In the genomic region with DNA sequence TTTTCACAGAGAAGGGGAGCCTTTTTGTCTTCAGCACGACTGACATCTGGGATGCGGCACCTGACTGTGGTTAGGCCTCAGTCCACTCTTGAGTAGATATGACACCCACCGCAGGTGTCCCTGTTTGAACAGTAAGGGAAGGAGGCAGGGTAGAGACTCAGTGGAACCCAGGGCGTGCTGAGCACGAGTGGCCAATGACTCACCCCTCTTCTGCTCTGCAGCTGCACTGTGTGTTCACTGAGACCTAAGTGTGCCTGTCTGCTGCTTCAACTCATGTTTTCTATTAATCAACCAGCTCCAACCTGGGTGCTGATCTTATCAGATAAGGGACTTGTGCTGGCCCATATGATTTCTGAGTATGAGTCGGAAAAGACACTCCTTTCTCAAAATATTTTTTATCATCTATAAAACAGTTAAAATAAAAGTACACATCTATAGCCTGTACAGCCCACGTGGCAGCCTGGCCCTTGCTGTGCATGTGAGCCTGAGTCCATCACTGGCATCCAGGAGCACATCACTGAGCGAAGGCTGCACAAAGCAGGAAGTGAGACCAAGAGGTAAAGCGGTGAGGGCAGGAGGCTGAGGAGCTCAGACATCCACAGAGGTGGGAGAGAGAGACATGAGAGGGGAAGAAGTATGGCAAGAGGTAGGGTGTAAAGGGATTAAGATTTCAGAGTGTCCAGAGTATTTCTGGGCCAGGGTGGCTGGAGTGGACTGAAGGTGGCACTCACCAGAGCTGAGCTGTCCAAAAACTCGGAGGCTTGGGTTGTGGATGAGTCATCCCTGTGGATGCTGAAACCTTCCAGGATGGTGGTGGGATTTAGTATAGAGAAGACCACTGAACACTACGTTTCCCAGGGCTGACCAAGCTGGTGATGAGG, we compare ENCODE assay signal across 11 cellular contexts. TPM values are rescaled to one million over a fixed set of nuclear protein-coding genes. Genes with fewer than 3 reads are reported as not detected.
DNase-seq lines count a peak whose midpoint lies in the region; ATAC-seq and TF ChIP-seq lines count a peak whose summit lies in the region.
"Had no signal": no experiment of that assay in that cellular context is flagged by ENCODE, and none has a peak within 500 bp of the region (broad histone marks: within the 10 kb centered on the region; RNA-seq: fewer than 3 reads in every experiment).

No MANE protein-coding gene starts in this region.

- H2BK120ac ChIP-seq in IMR-90 (ENCODE audit: low read depth, low read length): no peak overlapping the region

- no peak overlapping the region for H3K9ac ChIP-seq in IMR-90 (ENCODE audit: low read depth, low read length)

- no peaks in the 10 kb centered on the region for H4K20me1 ChIP-seq in IMR-90 (ENCODE audit: insufficient read depth, low read length)

- BruUV-seq in IMR-90 (replicated peaks; lab: Mats Ljungman, UMichigan): no TSS peak

- H4K91ac ChIP-seq in IMR-90 (ENCODE audit: insufficient read depth, low read depth, low read length): no peak overlapping the region

- dilution Hi-C loops in IMR-90 (cut with HindIII; ENCODE audit: low sequenced_read_pairs, unreplicated experiment): no loop called here

- ATAC-seq in IMR-90 (ENCODE audit: low read depth) (peak; percentile 48), HG02798 (IDR thresholded peaks at IDR 0.05; ENCODE audit: poor library complexity, unreplicated experiment) (no peak)
- ATAC-seq: right lobe of liver had no signal

- no peak overlapping the region for H3K4me3 ChIP-seq in IMR-90 (ENCODE audit: insufficient read depth, low read depth, low read length)
- no peak overlapping the region for H3K4me3 ChIP-seq in testis
- H3K4me3 ChIP-seq: right lobe of liver had no signal

- no peak overlapping the region for H3K56ac ChIP-seq in IMR-90 (ENCODE audit: extremely low read depth, insufficient read depth, low read length)

- H3K36me3 ChIP-seq in IMR-90 (ENCODE audit: control insufficient read depth, insufficient read depth, low read length) (no peaks in the 10 kb centered on the region), testis (ENCODE audit: low read depth, missing control alignments) (no peaks in the 10 kb centered on the region)
- H3K36me3 ChIP-seq: right lobe of liver, WERI-Rb-1 had no signal

- no peak overlapping the region for H3K27ac ChIP-seq in IMR-90 (ENCODE audit: insufficient read depth, low read length)
- no peak overlapping the region for H3K27ac ChIP-seq in testis
- H3K27ac ChIP-seq: right lobe of liver, WERI-Rb-1 had no signal

- DNase-seq in DMS53 treated with DMSO at 0.1 percent for 48 hours (lab: John Stamatoyannopoulos, UW; ENCODE audit: unreplicated experiment) (peak; percentile 74), IMR-90 (peak; percentile 43), mesothelial cell of epicardium (ENCODE audit: low spot score in 2 of 2, unreplicated experiment in 2 of 2) (peak in 1 of 2 experiments; percentile 14), GM19240 (ENCODE audit: insufficient read length, low spot score) (no peak), testis (no peak)
- DNase-seq in activated CD8-positive, alpha-beta memory T cell treated with anti-CD3 and anti-CD28 coated beads, Interleukin-2, amount 50 U/mL, for 48 hours: peak; percentile 46
- DNase-seq: CD8-positive, alpha-beta memory T cell; NCI-H526 treated with DMSO at 0.1 percent for 48 hours; right lobe of liver; WERI-Rb-1 had no signal

- peaks cover 42% of the 10 kb centered on the region for H3K36me3 Mint-ChIP-seq in mesothelial cell of epicardium

- H3K18ac ChIP-seq in IMR-90 (ENCODE audit: low read depth, low read length): no peak overlapping the region

- no peak overlapping the region for H2BK5ac ChIP-seq in IMR-90 (ENCODE audit: low read depth, low read length, poor library complexity, severe bottlenecking)

- no peak overlapping the region for H2AFZ ChIP-seq in IMR-90 (replicated peaks; ENCODE audit: low read length, poor library complexity)

- H3K27me3 ChIP-seq in IMR-90 (ENCODE audit: control insufficient read depth, insufficient read depth, low read length): no peaks in the 10 kb centered on the region
- H3K27me3 ChIP-seq in testis: no peaks in the 10 kb centered on the region
- H3K27me3 ChIP-seq: right lobe of liver had no signal

- no peak overlapping the region for H3K14ac ChIP-seq in IMR-90 (replicated peaks; ENCODE audit: low read depth, low read length)

- H4K8ac ChIP-seq in IMR-90 (ENCODE audit: low read depth in 2 of 2, low read length in 2 of 2): no peak overlapping the region

- H3K4me1 Mint-ChIP-seq in mesothelial cell of epicardium: no peaks in the 10 kb centered on the region

- H3K27ac Mint-ChIP-seq in mesothelial cell of epicardium: peak overlapping the region; percentile 18

- peaks cover 14% of the 10 kb centered on the region for H3K9me3 Mint-ChIP-seq in mesothelial cell of epicardium
- H3K9me3 Mint-ChIP-seq: CD8-positive, alpha-beta memory T cell had no signal

- POLR2A ChIA-PET in IMR-90 (lab: Charles Lee; ENCODE audit: unreplicated experiment): no interaction called here

- WGBS in IMR-90 (ENCODE audit: extremely low coverage in 2 of 2, insufficient read length in 1 of 2), 2 experiments: 92% methylated on average over 5 of the region's 11 CpGs; no CpG with 5 or more reads in 1 of the 2 experiments
- 84 to 85% methylated on average over 11 of the region's 11 CpGs for WGBS in testis, 2 donors

- in situ Hi-C loops in IMR-90 (cut with MboI; ENCODE audit: low sequenced_read_pairs): no loop called here

- H3K4me3 Mint-ChIP-seq in mesothelial cell of epicardium: no peak overlapping the region

- H2AK9ac ChIP-seq in IMR-90 (replicated peaks; ENCODE audit: low read depth, low read length, poor library complexity): peak overlapping the region; percentile 35

- H4K5ac ChIP-seq in IMR-90 (ENCODE audit: low read depth, low read length): no peak overlapping the region

- no peaks in the 10 kb centered on the region for H3K4me1 ChIP-seq in IMR-90 (ENCODE audit: control insufficient read depth, insufficient read depth, low read length)
- no peaks in the 10 kb centered on the region for H3K4me1 ChIP-seq in testis
- H3K4me1 ChIP-seq: right lobe of liver had no signal

- no peak for TF ChIP-seq CTCF in IMR-90 (conservative IDR thresholded peaks at IDR 0.05; ENCODE audit: low read depth, low read length)
- no peak for TF ChIP-seq CTCF in mesothelial cell of epicardium (IDR thresholded peaks at IDR 0.05; ENCODE audit: unreplicated experiment)
- TF ChIP-seq CTCF in testis (IDR thresholded peaks at IDR 0.05): no peak

- no peak overlapping the region for H3K4ac ChIP-seq in IMR-90 (ENCODE audit: low read depth, low read length)

- no peak overlapping the region for H3K4me2 ChIP-seq in IMR-90 (ENCODE audit: low read depth, low read length)

- CTCF ChIA-PET in IMR-90 (lab: Yijun Ruan, JAX): no interaction called here

- H3K27me3 Mint-ChIP-seq in mesothelial cell of epicardium (ENCODE audit: low read depth): no peaks in the 10 kb centered on the region
- H3K27me3 Mint-ChIP-seq: CD8-positive, alpha-beta memory T cell had no signal

- H3K23ac ChIP-seq in IMR-90 (ENCODE audit: low read depth, low read length): no peak overlapping the region

- intact Hi-C loops in IMR-90 (cut with micrococcal nuclease): no loop called here
- intact Hi-C loops in testis (cut with DNase I; ENCODE audit: low total_unique reads): no loop called here

- H2AK5ac ChIP-seq in IMR-90 (ENCODE audit: low read depth, low read length): no peak overlapping the region

- H3K9me3 ChIP-seq in IMR-90 (ENCODE audit: control insufficient read depth, insufficient read depth, low read length): no peaks in the 10 kb centered on the region
- no peaks in the 10 kb centered on the region for H3K9me3 ChIP-seq in testis
- H3K9me3 ChIP-seq: right lobe of liver had no signal

- no peak for TF ChIP-seq POLR2A in IMR-90 (IDR thresholded peaks at IDR 0.05; ENCODE audit: low read depth, low read length)
- TF ChIP-seq POLR2A in testis (IDR thresholded peaks at IDR 0.05): no peak

- no peak for TF ChIP-seq RAD21 in IMR-90 (IDR thresholded peaks at IDR 0.05; ENCODE audit: low read length)

- no peaks in the 10 kb centered on the region for H3K79me1 ChIP-seq in IMR-90 (ENCODE audit: low read depth in 1 of 2, low read length in 2 of 2)

- H2BK15ac ChIP-seq in IMR-90 (ENCODE audit: low read depth, low read length): no peak overlapping the region

- H3K9me1 ChIP-seq in IMR-90 (ENCODE audit: insufficient read depth, low read length): peaks cover 5% of the 10 kb centered on the region; the same call in 1 of the 2 replicates

- H2BK20ac ChIP-seq in IMR-90 (ENCODE audit: low read depth, low read length): no peak overlapping the region

TF ChIP-seq in IMR-90, 13 proteins besides CTCF, POLR2A, EP300 and RAD21 (continues in another document):
- no peak for TF ChIP-seq MAFK (IDR thresholded peaks at IDR 0.05; ENCODE audit: low read depth, low read length)
- TF ChIP-seq BHLHE40 (IDR thresholded peaks at IDR 0.05; ENCODE audit: low read depth, low read length): 0 out of 2 replicates have a peak, but pooled peaks have one; percentile 14
- no peak for TF ChIP-seq RFX5 (IDR thresholded peaks at IDR 0.05; ENCODE audit: low read depth, low read length)
- no peak for TF ChIP-seq NFE2L2 (IDR thresholded peaks at IDR 0.05; ENCODE audit: low read depth, low read length)
- no peak for TF ChIP-seq MXI1 (IDR thresholded peaks at IDR 0.05; ENCODE audit: borderline replicate concordance, low read depth, low read length)
- TF ChIP-seq CEBPB (IDR thresholded peaks at IDR 0.05; ENCODE audit: low read depth, low read length): no peak
- no peak for TF ChIP-seq SMC3 (IDR thresholded peaks at IDR 0.05; ENCODE audit: low read depth, low read length)
- no peak for TF ChIP-seq CHD1 (IDR thresholded peaks at IDR 0.05; ENCODE audit: low read depth, low read length)
- TF ChIP-seq FOS (IDR thresholded peaks at IDR 0.05; ENCODE audit: low read depth, low read length): 0 out of 2 replicates have a peak, but pooled peaks have one; percentile 14
- TF ChIP-seq, protein P1, sequence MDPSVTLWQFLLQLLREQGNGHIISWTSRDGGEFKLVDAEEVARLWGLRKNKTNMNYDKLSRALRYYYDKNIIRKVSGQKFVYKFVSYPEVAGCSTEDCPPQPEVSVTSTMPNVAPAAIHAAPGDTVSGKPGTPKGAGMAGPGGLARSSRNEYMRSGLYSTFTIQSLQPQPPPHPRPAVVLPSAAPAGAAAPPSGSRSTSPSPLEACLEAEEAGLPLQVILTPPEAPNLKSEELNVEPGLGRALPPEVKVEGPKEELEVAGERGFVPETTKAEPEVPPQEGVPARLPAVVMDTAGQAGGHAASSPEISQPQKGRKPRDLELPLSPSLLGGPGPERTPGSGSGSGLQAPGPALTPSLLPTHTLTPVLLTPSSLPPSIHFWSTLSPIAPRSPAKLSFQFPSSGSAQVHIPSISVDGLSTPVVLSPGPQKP (IDR thresholded peaks at IDR 0.05; ENCODE audit: borderline replicate concordance, low read depth, low read length): no peak

RNA-seq across cellular contexts. Expression of gene SLC41A3, which starts 49.2 kb away (rescaled TPM):
- total RNA-seq in IMR-90 (2012; rRNA removed): 26.7 and 30.5 TPM in 2 replicates
- polyA plus RNA-seq in IMR-90 (2012; rRNA removed): 43.5 and 44.7 TPM in 2 replicates
- polyA plus RNA-seq in IMR-90 (2012; cell fraction: cytosol; rRNA removed): 46.5 and 59.0 TPM in 2 replicates
- polyA plus RNA-seq in IMR-90 (2012; cell fraction: nucleus; rRNA removed; ENCODE audit: low replicate concordance): 48.1 and 91.7 TPM in 2 replicates
- 58.7 to 64.9 TPM (median 62.4 TPM) in 3 replicates for total RNA-seq in mesothelial cell of epicardium
- 100 to 1,000 TPM; 160 to 220 TPM for total RNA-seq in testis
- 161 TPM for polyA plus RNA-seq in testis (ENCODE audit: insufficient read depth, low read depth, low replicate concordance)

Comparison
In these comparisons a context has a peak if more than half of its experiments do, and no peak if none do; other contexts are left out.
1. DNase-seq: peak in DMS53 treated with DMSO at 0.1 percent for 48 hours (single experiment), IMR-90 (single experiment) and activated CD8-positive, alpha-beta memory T cell treated with anti-CD3 and anti-CD28 coated beads, Interleukin-2, amount 50 U/mL, for 48 hours (single experiment); none in GM19240 (single experiment) and testis (single experiment).